23 cellular contexts compared by ENCODE assay signal in the genomic region with DNA sequence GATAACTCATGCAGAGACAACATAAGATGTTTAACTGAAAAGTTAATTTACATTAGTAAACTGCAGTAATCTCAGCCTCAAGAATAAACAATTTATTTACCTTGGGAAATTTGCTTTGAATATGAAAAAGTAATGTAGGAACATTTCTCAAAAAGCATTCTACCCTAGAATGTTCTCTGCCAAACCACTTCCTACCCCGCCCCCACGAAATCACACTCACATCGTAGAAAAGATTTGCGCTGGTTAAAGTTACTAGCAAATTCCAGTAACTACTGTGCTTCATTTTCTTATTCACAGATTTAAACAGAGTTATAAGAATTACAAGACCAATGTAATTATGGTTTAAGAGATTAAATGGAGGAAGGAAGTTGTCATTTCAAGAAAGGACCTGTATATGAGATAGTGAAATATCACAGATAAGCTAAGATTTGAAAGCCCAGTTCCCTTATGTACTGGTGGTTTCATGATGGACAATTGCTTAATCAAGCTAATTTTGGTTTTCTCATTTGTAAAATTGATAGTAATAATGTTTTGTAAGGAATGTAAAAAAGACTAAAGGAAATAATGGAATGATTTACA.
A peak's percentile ranks its signal among the peaks of the same experiment; 100 is the strongest.
DNase-seq lines count a peak whose midpoint lies in the region.
"Had no signal": no experiment of that assay in that cellular context is flagged by ENCODE, and none has a peak within 500 bp of the region (broad histone marks: within the 10 kb centered on the region; RNA-seq: fewer than 3 reads in every experiment).

No MANE protein-coding gene starts in this region.

- H3K9ac ChIP-seq in mesenchymal stem cell (ENCODE audit: low read length): no peak overlapping the region
- H3K9ac ChIP-seq: GM23248 had no signal

- no peak overlapping the region for H3K23ac ChIP-seq in mesenchymal stem cell (ENCODE audit: low read length in 2 of 2)

- DNase-seq in activated CD4-positive, alpha-beta T cell treated with anti-CD3 and anti-CD28 coated beads for 48 hours: peak; percentile 38
- DNase-seq in activated CD4-positive, alpha-beta T cell treated with anti-CD3 and anti-CD28 coated beads, Interleukin-2, amount 50 U/mL, for 1 hour: no peak
- DNase-seq in stimulated activated CD4-positive, alpha-beta T cell treated with anti-CD3 and anti-CD28 coated beads, Interleukin-1b, Interleukin-23, amount 100 ng/mL, for 48 hours: peak; percentile 5
- no peak for DNase-seq in stimulated activated CD4-positive, alpha-beta T cell treated with anti-CD3 and anti-CD28 coated beads, Interleukin-2, amount 100 ng/mL, for 24 hours
- DNase-seq in mesenchymal stem cell (no peak), NCI-H1092 (lab: John Stamatoyannopoulos, UW) (no peak), NCI-H146 treated with DMSO at 0.1 percent for 48 hours (lab: John Stamatoyannopoulos, UW; ENCODE audit: unreplicated experiment) (no peak), SJCRH30 (no peak)
- DNase-seq: 8988T, Caco-2, DMS153, GF-D8, GM23248, Kasumi-1, MM.1S, NCI-H1105, NCI-H1694, NCI-H2107, NCI-H510A, NCI-H748 treated with DMSO at 0.1 percent for 48 hours, OCI-M1, Right ventricle myocardium superior had no signal

- no peak overlapping the region for H4K91ac ChIP-seq in mesenchymal stem cell (ENCODE audit: low read length)

- H4K8ac ChIP-seq in mesenchymal stem cell (ENCODE audit: low read length): no peak overlapping the region

- no peak overlapping the region for H2AFZ ChIP-seq in mesenchymal stem cell (ENCODE audit: low read depth, low read length)
- H2AFZ ChIP-seq: GM23248 had no signal

- H3K4me1 ChIP-seq in mesenchymal stem cell (ENCODE audit: control insufficient read depth, insufficient read depth, low read depth, low read length) (peaks cover 2% of the 10 kb centered on the region), SJCRH30 (no peaks in the 10 kb centered on the region)

- H2BK5ac ChIP-seq in mesenchymal stem cell (ENCODE audit: low read depth, low read length, poor library complexity, severe bottlenecking): no peak overlapping the region

- peak overlapping the region; percentile 69 for H2BK15ac ChIP-seq in mesenchymal stem cell (ENCODE audit: low read depth, poor library complexity, severe bottlenecking)

- no peaks in the 10 kb centered on the region for H3K9me3 ChIP-seq in mesenchymal stem cell (ENCODE audit: control insufficient read depth, low read length)
- H3K9me3 ChIP-seq in SJCRH30 (replicated peaks): no peaks in the 10 kb centered on the region
- H3K9me3 ChIP-seq: Caco-2, HAP-1 had no signal

- H3K36me3 ChIP-seq in mesenchymal stem cell (ENCODE audit: control insufficient read depth in 1 of 2, insufficient read depth in 2 of 2, low read depth in 1 of 2, low read length in 2 of 2) (no peaks in the 10 kb centered on the region), SJCRH30 (no peaks in the 10 kb centered on the region)
- H3K36me3 ChIP-seq: HAP-1 had no signal

- H3K27ac ChIP-seq in mesenchymal stem cell (ENCODE audit: low read length, poor library complexity, severe bottlenecking) (no peak overlapping the region), SJCRH30 (no peak overlapping the region)
- H3K27ac ChIP-seq: GM23248 had no signal

- H3K27me3 ChIP-seq in mesenchymal stem cell (ENCODE audit: control insufficient read depth in 1 of 2, insufficient read depth in 1 of 2, low read length in 2 of 2) (no peaks in the 10 kb centered on the region), SJCRH30 (no peaks in the 10 kb centered on the region)

- H3K4me2 ChIP-seq in mesenchymal stem cell (ENCODE audit: low read length, poor library complexity, severe bottlenecking): no peak overlapping the region

- H3K4me3 ChIP-seq in mesenchymal stem cell (ENCODE audit: insufficient read depth in 1 of 2, low read depth in 1 of 2, low read length in 2 of 2) (no peak overlapping the region), SJCRH30 (no peak overlapping the region)
- H3K4me3 ChIP-seq: GM23248, HAP-1 had no signal

- peak overlapping the region in 1 of 2 experiments; percentile 43 for H3K18ac ChIP-seq in mesenchymal stem cell (ENCODE audit: low read depth in 1 of 2, low read length in 2 of 2)

- 80% methylated on average over 3 of the region's 4 CpGs for WGBS in mesenchymal stem cell

- no peak overlapping the region for H2BK12ac ChIP-seq in mesenchymal stem cell (ENCODE audit: low read length in 2 of 2)

- no peak overlapping the region for H3K14ac ChIP-seq in mesenchymal stem cell (ENCODE audit: low read length in 2 of 2)

- H3K79me1 ChIP-seq in mesenchymal stem cell (replicated peaks; ENCODE audit: low read length, poor library complexity, severe bottlenecking): no peaks in the 10 kb centered on the region

- no peak overlapping the region for H2AK5ac ChIP-seq in mesenchymal stem cell (ENCODE audit: low read length, severe bottlenecking)

- H3K4ac ChIP-seq in mesenchymal stem cell (ENCODE audit: low read depth in 1 of 2, low read length in 2 of 2): peak overlapping the region in 1 of 2 experiments; percentile 69

- H2BK120ac ChIP-seq in mesenchymal stem cell (ENCODE audit: low read depth, low read length): peak overlapping the region; percentile 49

Comparison
In these comparisons a context has a peak if more than half of its experiments do, and no peak if none do; other contexts are left out.
1. DNase-seq: peak in activated CD4-positive, alpha-beta T cell treated with anti-CD3 and anti-CD28 coated beads for 48 hours (single experiment) and stimulated activated CD4-positive, alpha-beta T cell treated with anti-CD3 and anti-CD28 coated beads, Interleukin-1b, Interleukin-23, amount 100 ng/mL, for 48 hours (single experiment); none in activated CD4-positive, alpha-beta T cell treated with anti-CD3 and anti-CD28 coated beads, Interleukin-2, amount 50 U/mL, for 1 hour (single experiment), stimulated activated CD4-positive, alpha-beta T cell treated with anti-CD3 and anti-CD28 coated beads, Interleukin-2, amount 100 ng/mL, for 24 hours (0 of 2), mesenchymal stem cell (single experiment), NCI-H1092 (single experiment), NCI-H146 treated with DMSO at 0.1 percent for 48 hours (single experiment) and SJCRH30 (0 of 2).